ENCODE assay signal across 1 cellular context in genomic region chr5:17315710-17316221, GRCh38.
TF ChIP-seq lines count a peak whose summit lies in the region.

No MANE protein-coding gene starts in this region.

TF ChIP-seq in HEK293, 187 proteins besides CTCF, POLR2A, EP300 and RAD21 (continued from another document and continues in another):
- no peak for TF ChIP-seq ZSCAN5A (tag by site-specific recombination; IDR thresholded peaks at IDR 0.05)
- TF ChIP-seq ZNF521 (tag by site-specific recombination; IDR thresholded peaks at IDR 0.05), result no peak
- TF ChIP-seq ZNF510 (tag by site-specific recombination; IDR thresholded peaks at IDR 0.05; ENCODE audit: insufficient replicate concordance), result no peak
- TF ChIP-seq ZNF488 (tag by site-specific recombination; IDR thresholded peaks at IDR 0.05), result 0 out of 2 replicates have a peak, but pooled peaks have one; percentile 20
- no peak for TF ChIP-seq HOXD13 (CRISPR knock-in tag; IDR thresholded peaks at IDR 0.05; ENCODE audit: borderline replicate concordance)
- TF ChIP-seq ZNF792 (tag by site-specific recombination; IDR thresholded peaks at IDR 0.05), result no peak
- no peak; the same call in 1 of the 2 replicates for TF ChIP-seq ZSCAN18 (tag by site-specific recombination; IDR thresholded peaks at IDR 0.05)
- 0 out of 2 replicates have a peak, but pooled peaks have one; percentile 6 for TF ChIP-seq OSR2 (tag by site-specific recombination; IDR thresholded peaks at IDR 0.05)
- no peak for TF ChIP-seq SALL2 (tag by site-specific recombination; IDR thresholded peaks at IDR 0.05; ENCODE audit: borderline replicate concordance)
- peak; percentile 89 for TF ChIP-seq ZNF449 (tag by site-specific recombination; IDR thresholded peaks at IDR 0.05)
- peak; percentile 34; the same call in 1 of the 2 replicates for TF ChIP-seq ZIC2 (tag by site-specific recombination; IDR thresholded peaks at IDR 0.05)
- no peak for TF ChIP-seq ZNF645 (tag by site-specific recombination; IDR thresholded peaks at IDR 0.05)
- no peak for TF ChIP-seq ZNF624 (tag by site-specific recombination; IDR thresholded peaks at IDR 0.05)
- TF ChIP-seq ZNF830 (tag by site-specific recombination; IDR thresholded peaks at IDR 0.05; ENCODE audit: low read depth), result no peak
- peak; percentile 44; the same call in 1 of the 2 replicates for TF ChIP-seq ZXDB (tag by site-specific recombination; IDR thresholded peaks at IDR 0.05)
- TF ChIP-seq ZNF324 (tag by site-specific recombination; IDR thresholded peaks at IDR 0.05), result peak; percentile 47; the same call in 1 of the 2 replicates
- TF ChIP-seq MEIS1 (CRISPR knock-in tag; IDR thresholded peaks at IDR 0.05; ENCODE audit: borderline replicate concordance), result no peak
- no peak for TF ChIP-seq ZNF266 (tag by site-specific recombination; IDR thresholded peaks at IDR 0.05; ENCODE audit: low read depth)
- no peak for TF ChIP-seq ZNF202 (tag by site-specific recombination; IDR thresholded peaks at IDR 0.05; ENCODE audit: borderline replicate concordance)
- TF ChIP-seq ZNF777 (tag by site-specific recombination; IDR thresholded peaks at IDR 0.05; ENCODE audit: borderline replicate concordance), result no peak; the same call in 1 of the 2 replicates
- TF ChIP-seq ZBTB26 (tag by site-specific recombination; optimal IDR thresholded peaks at IDR 0.05), result no peak
- TF ChIP-seq ZNF76 (tag by site-specific recombination; IDR thresholded peaks at IDR 0.05; ENCODE audit: borderline replicate concordance, low read depth), result peak; percentile 34; the same call in 1 of the 2 replicates
- TF ChIP-seq ZBTB10 (tag by site-specific recombination; IDR thresholded peaks at IDR 0.05), result no peak
- TF ChIP-seq ZNF555 (tag by site-specific recombination; conservative IDR thresholded peaks at IDR 0.05), result no peak
- no peak for TF ChIP-seq ZNF433 (tag by site-specific recombination; IDR thresholded peaks at IDR 0.05; ENCODE audit: low read depth)
- TF ChIP-seq HIC1 (tag by site-specific recombination; IDR thresholded peaks at IDR 0.05), result no peak
- peak; percentile 88 for TF ChIP-seq ZNF692 (tag by site-specific recombination; IDR thresholded peaks at IDR 0.05)
- TF ChIP-seq ZNF530 (tag by site-specific recombination; IDR thresholded peaks at IDR 0.05; ENCODE audit: low read depth), result no peak
- TF ChIP-seq ZSCAN4 (tag by site-specific recombination; IDR thresholded peaks at IDR 0.05), result no peak
- TF ChIP-seq ZBTB1 (tag by site-specific recombination; IDR thresholded peaks at IDR 0.05), result no peak
- 0 out of 2 replicates have a peak, but pooled peaks have one; percentile 41 for TF ChIP-seq ZBTB48 (tag by site-specific recombination; IDR thresholded peaks at IDR 0.05)
- peak; percentile 73; the same call in 1 of the 2 replicates for TF ChIP-seq ZNF639 (tag by site-specific recombination; IDR thresholded peaks at IDR 0.05)
- no peak for TF ChIP-seq ZNF560 (tag by site-specific recombination; IDR thresholded peaks at IDR 0.05; ENCODE audit: borderline replicate concordance)
- TF ChIP-seq ZNF19 (tag by site-specific recombination; IDR thresholded peaks at IDR 0.05; ENCODE audit: low read depth), result no peak
- no peak for TF ChIP-seq ZNF280C (tag by site-specific recombination; IDR thresholded peaks at IDR 0.05)
- peak; percentile 69 for TF ChIP-seq ZBTB17 (tag by site-specific recombination; IDR thresholded peaks at IDR 0.05)
- TF ChIP-seq ZNF138 (tag by site-specific recombination; IDR thresholded peaks at IDR 0.05; ENCODE audit: borderline replicate concordance), result no peak
- no peak for TF ChIP-seq HOXC10 (CRISPR knock-in tag; IDR thresholded peaks at IDR 0.05)
- TF ChIP-seq RBAK (tag by site-specific recombination; IDR thresholded peaks at IDR 0.05), result peak; percentile 39; the same call in 1 of the 2 replicates
- no peak for TF ChIP-seq ZNF416 (tag by site-specific recombination; IDR thresholded peaks at IDR 0.05)
